ENCODE assay signal across 1 cellular context in the genomic region with DNA sequence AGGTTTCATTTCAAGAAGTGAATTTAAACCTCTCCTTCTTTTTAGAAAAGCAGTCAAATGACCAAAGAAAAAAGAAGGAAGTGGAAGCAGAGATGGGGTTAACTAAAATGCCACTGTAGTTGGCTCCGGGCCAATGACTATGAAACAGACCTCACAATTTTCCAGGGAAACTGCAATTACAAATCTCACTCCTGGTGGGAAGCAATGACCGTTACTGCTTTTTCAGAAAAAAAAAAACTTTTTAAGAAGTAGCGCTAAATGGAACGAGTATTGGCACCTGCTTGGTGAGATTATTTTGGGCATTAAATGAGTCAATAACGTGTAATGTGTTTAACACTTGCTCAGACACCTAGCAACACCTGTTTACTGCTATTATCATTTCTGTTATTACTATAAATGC.
A peak's percentile ranks its signal among the peaks of the same experiment; 100 is the strongest.
TF ChIP-seq lines count a peak whose summit lies in the region.

No MANE protein-coding gene starts in this region.

TF ChIP-seq in GM12878, 131 proteins besides CTCF, POLR2A, EP300 and RAD21 (continued from another document and continues in another):
- TF ChIP-seq HSF1 (IDR thresholded peaks at IDR 0.05; ENCODE audit: low read depth, low read length) (no peak), CREB1 (IDR thresholded peaks at IDR 0.05; ENCODE audit: low read depth) (no peak), CBX5 (IDR thresholded peaks at IDR 0.05; ENCODE audit: low read depth) (no peak), NR2F1 (conservative IDR thresholded peaks at IDR 0.05) (0 out of 2 replicates have a peak, but pooled peaks have one; percentile 15), KAT2A (conservative IDR thresholded peaks at IDR 0.05; ENCODE audit: control insufficient read depth, low read depth, low read length) (no peak), ASH2L (IDR thresholded peaks at IDR 0.05; ENCODE audit: borderline replicate concordance, low read depth) (no peak), CHD4 (IDR thresholded peaks at IDR 0.05) (no peak), ZNF622 (IDR thresholded peaks at IDR 0.05) (no peak), ATF7 (IDR thresholded peaks at IDR 0.05; ENCODE audit: low read depth) (peak; percentile 53), POLR2AphosphoS2 (IDR thresholded peaks at IDR 0.05; ENCODE audit: low read depth, low read length) (no peak), SPI1 (IDR thresholded peaks at IDR 0.05; ENCODE audit: borderline replicate concordance, insufficient read depth, low read depth, low read length) (peak; percentile 87), STAT1 (conservative IDR thresholded peaks at IDR 0.05) (no peak), BCL11A (IDR thresholded peaks at IDR 0.05; ENCODE audit: low read depth, low read length) (no peak), MLLT1 (IDR thresholded peaks at IDR 0.05) (0 out of 2 replicates have a peak, but pooled peaks have one; percentile 36), SUZ12 (IDR thresholded peaks at IDR 0.05; ENCODE audit: unreplicated experiment) (no peak), HDAC2 (IDR thresholded peaks at IDR 0.05) (no peak), TCF12 (IDR thresholded peaks at IDR 0.05; ENCODE audit: low read depth, low read length) (0 out of 2 replicates have a peak, but pooled peaks have one; percentile 51), SREBF2 (IDR thresholded peaks at IDR 0.05; ENCODE audit: low read length) (no peak), IRF3 (IDR thresholded peaks at IDR 0.05) (no peak), KDM1A (IDR thresholded peaks at IDR 0.05; ENCODE audit: borderline replicate concordance) (no peak), BHLHE40 (IDR thresholded peaks at IDR 0.05; ENCODE audit: borderline replicate concordance in 1 of 2, low read depth in 2 of 2, low read length in 1 of 2) (peak; percentile 21 to 80; a peak in 2 of 4 replicates), HCFC1 (IDR thresholded peaks at IDR 0.05; ENCODE audit: low read length) (no peak), RELB (IDR thresholded peaks at IDR 0.05; ENCODE audit: low read depth) (peak; percentile 81), LARP7 (IDR thresholded peaks at IDR 0.05) (no peak), FOXM1 (IDR thresholded peaks at IDR 0.05; ENCODE audit: low read depth, low read length) (no peak), SMARCA5 (IDR thresholded peaks at IDR 0.05) (no peak), ZBED1 (IDR thresholded peaks at IDR 0.05; ENCODE audit: borderline replicate concordance) (no peak), FOXK2 (IDR thresholded peaks at IDR 0.05) (no peak), CREM (IDR thresholded peaks at IDR 0.05; ENCODE audit: low read depth) (no peak), USF2 (IDR thresholded peaks at IDR 0.05; ENCODE audit: borderline replicate concordance, low read depth, low read length) (no peak), RELA (IDR thresholded peaks at IDR 0.05; ENCODE audit: borderline replicate concordance, partially characterized antibody) (no peak), RB1 (IDR thresholded peaks at IDR 0.05; ENCODE audit: borderline replicate concordance) (no peak), NFXL1 (IDR thresholded peaks at IDR 0.05; ENCODE audit: borderline replicate concordance) (no peak)
- TF ChIP-seq, protein P1, sequence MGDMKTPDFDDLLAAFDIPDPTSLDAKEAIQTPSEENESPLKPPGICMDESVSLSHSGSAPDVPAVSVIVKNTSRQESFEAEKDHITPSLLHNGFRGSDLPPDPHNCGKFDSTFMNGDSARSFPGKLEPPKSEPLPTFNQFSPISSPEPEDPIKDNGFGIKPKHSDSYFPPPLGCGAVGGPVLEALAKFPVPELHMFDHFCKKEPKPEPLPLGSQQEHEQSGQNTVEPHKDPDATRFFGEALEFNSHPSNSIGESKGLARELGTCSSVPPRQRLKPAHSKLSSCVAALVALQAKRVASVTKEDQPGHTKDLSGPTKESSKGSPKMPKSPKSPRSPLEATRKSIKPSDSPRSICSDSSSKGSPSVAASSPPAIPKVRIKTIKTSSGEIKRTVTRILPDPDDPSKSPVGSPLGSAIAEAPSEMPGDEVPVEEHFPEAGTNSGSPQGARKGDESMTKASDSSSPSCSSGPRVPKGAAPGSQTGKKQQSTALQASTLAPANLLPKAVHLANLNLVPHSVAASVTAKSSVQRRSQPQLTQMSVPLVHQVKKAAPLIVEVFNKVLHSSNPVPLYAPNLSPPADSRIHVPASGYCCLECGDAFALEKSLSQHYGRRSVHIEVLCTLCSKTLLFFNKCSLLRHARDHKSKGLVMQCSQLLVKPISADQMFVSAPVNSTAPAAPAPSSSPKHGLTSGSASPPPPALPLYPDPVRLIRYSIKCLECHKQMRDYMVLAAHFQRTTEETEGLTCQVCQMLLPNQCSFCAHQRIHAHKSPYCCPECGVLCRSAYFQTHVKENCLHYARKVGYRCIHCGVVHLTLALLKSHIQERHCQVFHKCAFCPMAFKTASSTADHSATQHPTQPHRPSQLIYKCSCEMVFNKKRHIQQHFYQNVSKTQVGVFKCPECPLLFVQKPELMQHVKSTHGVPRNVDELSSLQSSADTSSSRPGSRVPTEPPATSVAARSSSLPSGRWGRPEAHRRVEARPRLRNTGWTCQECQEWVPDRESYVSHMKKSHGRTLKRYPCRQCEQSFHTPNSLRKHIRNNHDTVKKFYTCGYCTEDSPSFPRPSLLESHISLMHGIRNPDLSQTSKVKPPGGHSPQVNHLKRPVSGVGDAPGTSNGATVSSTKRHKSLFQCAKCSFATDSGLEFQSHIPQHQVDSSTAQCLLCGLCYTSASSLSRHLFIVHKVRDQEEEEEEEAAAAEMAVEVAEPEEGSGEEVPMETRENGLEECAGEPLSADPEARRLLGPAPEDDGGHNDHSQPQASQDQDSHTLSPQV (IDR thresholded peaks at IDR 0.05), result no peak
- TF ChIP-seq, protein P2, sequence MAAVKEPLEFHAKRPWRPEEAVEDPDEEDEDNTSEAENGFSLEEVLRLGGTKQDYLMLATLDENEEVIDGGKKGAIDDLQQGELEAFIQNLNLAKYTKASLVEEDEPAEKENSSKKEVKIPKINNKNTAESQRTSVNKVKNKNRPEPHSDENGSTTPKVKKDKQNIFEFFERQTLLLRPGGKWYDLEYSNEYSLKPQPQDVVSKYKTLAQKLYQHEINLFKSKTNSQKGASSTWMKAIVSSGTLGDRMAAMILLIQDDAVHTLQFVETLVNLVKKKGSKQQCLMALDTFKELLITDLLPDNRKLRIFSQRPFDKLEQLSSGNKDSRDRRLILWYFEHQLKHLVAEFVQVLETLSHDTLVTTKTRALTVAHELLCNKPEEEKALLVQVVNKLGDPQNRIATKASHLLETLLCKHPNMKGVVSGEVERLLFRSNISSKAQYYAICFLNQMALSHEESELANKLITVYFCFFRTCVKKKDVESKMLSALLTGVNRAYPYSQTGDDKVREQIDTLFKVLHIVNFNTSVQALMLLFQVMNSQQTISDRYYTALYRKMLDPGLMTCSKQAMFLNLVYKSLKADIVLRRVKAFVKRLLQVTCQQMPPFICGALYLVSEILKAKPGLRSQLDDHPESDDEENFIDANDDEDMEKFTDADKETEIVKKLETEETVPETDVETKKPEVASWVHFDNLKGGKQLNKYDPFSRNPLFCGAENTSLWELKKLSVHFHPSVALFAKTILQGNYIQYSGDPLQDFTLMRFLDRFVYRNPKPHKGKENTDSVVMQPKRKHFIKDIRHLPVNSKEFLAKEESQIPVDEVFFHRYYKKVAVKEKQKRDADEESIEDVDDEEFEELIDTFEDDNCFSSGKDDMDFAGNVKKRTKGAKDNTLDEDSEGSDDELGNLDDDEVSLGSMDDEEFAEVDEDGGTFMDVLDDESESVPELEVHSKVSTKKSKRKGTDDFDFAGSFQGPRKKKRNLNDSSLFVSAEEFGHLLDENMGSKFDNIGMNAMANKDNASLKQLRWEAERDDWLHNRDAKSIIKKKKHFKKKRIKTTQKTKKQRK (IDR thresholded peaks at IDR 0.05; ENCODE audit: low read depth, low read length), result no peak
- TF ChIP-seq, protein P3, sequence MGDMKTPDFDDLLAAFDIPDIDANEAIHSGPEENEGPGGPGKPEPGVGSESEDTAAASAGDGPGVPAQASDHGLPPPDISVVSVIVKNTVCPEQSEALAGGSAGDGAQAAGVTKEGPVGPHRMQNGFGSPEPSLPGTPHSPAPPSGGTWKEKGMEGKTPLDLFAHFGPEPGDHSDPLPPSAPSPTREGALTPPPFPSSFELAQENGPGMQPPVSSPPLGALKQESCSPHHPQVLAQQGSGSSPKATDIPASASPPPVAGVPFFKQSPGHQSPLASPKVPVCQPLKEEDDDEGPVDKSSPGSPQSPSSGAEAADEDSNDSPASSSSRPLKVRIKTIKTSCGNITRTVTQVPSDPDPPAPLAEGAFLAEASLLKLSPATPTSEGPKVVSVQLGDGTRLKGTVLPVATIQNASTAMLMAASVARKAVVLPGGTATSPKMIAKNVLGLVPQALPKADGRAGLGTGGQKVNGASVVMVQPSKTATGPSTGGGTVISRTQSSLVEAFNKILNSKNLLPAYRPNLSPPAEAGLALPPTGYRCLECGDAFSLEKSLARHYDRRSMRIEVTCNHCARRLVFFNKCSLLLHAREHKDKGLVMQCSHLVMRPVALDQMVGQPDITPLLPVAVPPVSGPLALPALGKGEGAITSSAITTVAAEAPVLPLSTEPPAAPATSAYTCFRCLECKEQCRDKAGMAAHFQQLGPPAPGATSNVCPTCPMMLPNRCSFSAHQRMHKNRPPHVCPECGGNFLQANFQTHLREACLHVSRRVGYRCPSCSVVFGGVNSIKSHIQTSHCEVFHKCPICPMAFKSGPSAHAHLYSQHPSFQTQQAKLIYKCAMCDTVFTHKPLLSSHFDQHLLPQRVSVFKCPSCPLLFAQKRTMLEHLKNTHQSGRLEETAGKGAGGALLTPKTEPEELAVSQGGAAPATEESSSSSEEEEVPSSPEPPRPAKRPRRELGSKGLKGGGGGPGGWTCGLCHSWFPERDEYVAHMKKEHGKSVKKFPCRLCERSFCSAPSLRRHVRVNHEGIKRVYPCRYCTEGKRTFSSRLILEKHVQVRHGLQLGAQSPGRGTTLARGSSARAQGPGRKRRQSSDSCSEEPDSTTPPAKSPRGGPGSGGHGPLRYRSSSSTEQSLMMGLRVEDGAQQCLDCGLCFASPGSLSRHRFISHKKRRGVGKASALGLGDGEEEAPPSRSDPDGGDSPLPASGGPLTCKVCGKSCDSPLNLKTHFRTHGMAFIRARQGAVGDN (IDR thresholded peaks at IDR 0.05), result no peak
- TF ChIP-seq, protein P4, sequence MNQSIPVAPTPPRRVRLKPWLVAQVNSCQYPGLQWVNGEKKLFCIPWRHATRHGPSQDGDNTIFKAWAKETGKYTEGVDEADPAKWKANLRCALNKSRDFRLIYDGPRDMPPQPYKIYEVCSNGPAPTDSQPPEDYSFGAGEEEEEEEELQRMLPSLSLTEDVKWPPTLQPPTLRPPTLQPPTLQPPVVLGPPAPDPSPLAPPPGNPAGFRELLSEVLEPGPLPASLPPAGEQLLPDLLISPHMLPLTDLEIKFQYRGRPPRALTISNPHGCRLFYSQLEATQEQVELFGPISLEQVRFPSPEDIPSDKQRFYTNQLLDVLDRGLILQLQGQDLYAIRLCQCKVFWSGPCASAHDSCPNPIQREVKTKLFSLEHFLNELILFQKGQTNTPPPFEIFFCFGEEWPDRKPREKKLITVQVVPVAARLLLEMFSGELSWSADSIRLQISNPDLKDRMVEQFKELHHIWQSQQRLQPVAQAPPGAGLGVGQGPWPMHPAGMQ (IDR thresholded peaks at IDR 0.05; ENCODE audit: borderline replicate concordance), result no peak
- TF ChIP-seq, protein P5, sequence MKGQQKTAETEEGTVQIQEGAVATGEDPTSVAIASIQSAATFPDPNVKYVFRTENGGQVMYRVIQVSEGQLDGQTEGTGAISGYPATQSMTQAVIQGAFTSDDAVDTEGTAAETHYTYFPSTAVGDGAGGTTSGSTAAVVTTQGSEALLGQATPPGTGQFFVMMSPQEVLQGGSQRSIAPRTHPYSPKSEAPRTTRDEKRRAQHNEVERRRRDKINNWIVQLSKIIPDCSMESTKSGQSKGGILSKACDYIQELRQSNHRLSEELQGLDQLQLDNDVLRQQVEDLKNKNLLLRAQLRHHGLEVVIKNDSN (IDR thresholded peaks at IDR 0.05; ENCODE audit: borderline replicate concordance, extremely low read length, insufficient read depth, low read depth, low read length), result no peak
